In genomic region chr1:115669886-115670285, GRCh38 we compare ENCODE assay signal across 25 cellular contexts. TPM values are rescaled to one million over a fixed set of nuclear protein-coding genes. Genes with fewer than 3 reads are reported as not detected.
A peak's percentile ranks its signal among the peaks of the same experiment; 100 is the strongest.
DNase-seq lines count a peak whose midpoint lies in the region; ATAC-seq, FAIRE-seq and TF ChIP-seq lines count a peak whose summit lies in the region.
"Had no signal": no experiment of that assay in that cellular context is flagged by ENCODE, and none has a peak within 500 bp of the region (broad histone marks: within the 10 kb centered on the region; RNA-seq: fewer than 3 reads in every experiment).

No MANE protein-coding gene starts in this region.

- H3K4me3 Mint-ChIP-seq in activated CD8-positive, alpha-beta memory T cell treated with anti-CD3 and anti-CD28 coated beads, Interleukin-2, amount 10 ng/mL, durations not matched to agents 7 days and 5 days: no peak overlapping the region
- H3K4me3 Mint-ChIP-seq: activated T-cell treated with anti-CD3 and anti-CD28 coated beads, Interleukin-2, amount 50 U/mL, for 24 hours; T-helper 17 cell had no signal

- peak; percentile 13 for DNase-seq in LHCN-M2 (ENCODE audit: low read depth)
- no peak for DNase-seq in brain microvascular endothelial cell
- no peak for DNase-seq in GM12892 (ENCODE audit: insufficient read length)
- no peak for DNase-seq in activated CD8-positive, alpha-beta memory T cell treated with anti-CD3 and anti-CD28 coated beads, Interleukin-2, amount 10 ng/mL, durations not matched to agents 7 days and 5 days
- DNase-seq in ecto neural progenitor cell (ENCODE audit: low spot score): no peak
- DNase-seq in NCI-H226: no peak
- DNase-seq: activated CD8-positive, alpha-beta memory T cell treated with anti-CD3 and anti-CD28 coated beads for 24 hours; activated T-cell treated with anti-CD3 and anti-CD28 coated beads, Interleukin-2, amount 50 U/mL, for 24 hours; esophagus squamous epithelium; kidney; NCI-H1694; NCI-H2171 treated with DMSO at 0.1 percent for 48 hours; psoas muscle; stimulated activated CD4-positive, alpha-beta T cell treated with anti-CD3 and anti-CD28 coated beads, Interleukin-1b, Interleukin-23, amount 100 ng/mL, for 48 hours; substantia nigra; T-helper 17 cell; upper lobe of right lung had no signal

- no peak overlapping the region for H3K27ac ChIP-seq in BLaER1 treated with 17β-estradiol and CSF1 and Interleukin-3, amounts not matched to agents 10 nM and 100 nM
- H3K27ac ChIP-seq in brain microvascular endothelial cell (peak overlapping the region; percentile 79), muscle layer of colon (ENCODE audit: low read depth, low read length) (peak overlapping the region; percentile 42)
- H3K27ac ChIP-seq: adrenal gland, breast epithelium, psoas muscle, SK-N-MC, skin epidermis, upper lobe of right lung had no signal

- FAIRE-seq in GM12892 (lab: Jason Lieb, UNC): no peak
- FAIRE-seq: K562, kidney had no signal

- H3K27me3 Mint-ChIP-seq in activated CD8-positive, alpha-beta memory T cell treated with anti-CD3 and anti-CD28 coated beads, Interleukin-2, amount 10 ng/mL, durations not matched to agents 7 days and 5 days: no peaks in the 10 kb centered on the region
- H3K27me3 Mint-ChIP-seq: activated T-cell treated with anti-CD3 and anti-CD28 coated beads, Interleukin-2, amount 50 U/mL, for 24 hours; T-helper 17 cell had no signal

- H3K9me3 Mint-ChIP-seq in activated CD8-positive, alpha-beta memory T cell treated with anti-CD3 and anti-CD28 coated beads, Interleukin-2, amount 10 ng/mL, durations not matched to agents 7 days and 5 days (ENCODE audit: low read depth): no peaks in the 10 kb centered on the region
- H3K9me3 Mint-ChIP-seq: activated T-cell treated with anti-CD3 and anti-CD28 coated beads, Interleukin-2, amount 50 U/mL, for 24 hours had no signal

- peaks cover 0 to 27% (median 0%) of the 10 kb centered on the region in 11 experiments; a peak in 5 of 22 replicates for H4K20me1 ChIP-seq in BLaER1 treated with 17β-estradiol and CSF1 and Interleukin-3, amounts not matched to agents 10 nM and 100 nM

- no peak overlapping the region for H3K27ac Mint-ChIP-seq in activated CD8-positive, alpha-beta memory T cell treated with anti-CD3 and anti-CD28 coated beads, Interleukin-2, amount 10 ng/mL, durations not matched to agents 7 days and 5 days
- H3K27ac Mint-ChIP-seq: activated T-cell treated with anti-CD3 and anti-CD28 coated beads, Interleukin-2, amount 50 U/mL, for 24 hours; T-helper 17 cell had no signal

- peaks cover 9 to 64% (median 54%) of the 10 kb centered on the region in 10 experiments; a peak in 18 of 20 replicates for H3K4me1 ChIP-seq in BLaER1 treated with 17β-estradiol and CSF1 and Interleukin-3, amounts not matched to agents 10 nM and 100 nM
- peaks cover 76% of the 10 kb centered on the region for H3K4me1 ChIP-seq in muscle layer of colon (ENCODE audit: insufficient read depth, low read length)
- H3K4me1 ChIP-seq: upper lobe of right lung had no signal

- peaks cover 14% of the 10 kb centered on the region for H3K36me3 Mint-ChIP-seq in activated CD8-positive, alpha-beta memory T cell treated with anti-CD3 and anti-CD28 coated beads, Interleukin-2, amount 10 ng/mL, durations not matched to agents 7 days and 5 days

- no peak for TF ChIP-seq CTCF in brain microvascular endothelial cell (IDR thresholded peaks at IDR 0.05; ENCODE audit: low read depth, low read length, missing control alignments)

- H3K27me3 ChIP-seq in BLaER1 treated with 17β-estradiol and CSF1 and Interleukin-3, amounts not matched to agents 10 nM and 100 nM: no peaks in the 10 kb centered on the region
- H3K27me3 ChIP-seq in brain microvascular endothelial cell (replicated peaks): no peaks in the 10 kb centered on the region
- H3K27me3 ChIP-seq in muscle layer of colon (ENCODE audit: control insufficient read depth in 1 of 2, insufficient read depth in 2 of 2, low read length in 2 of 2): no peaks in the 10 kb centered on the region
- H3K27me3 ChIP-seq: adrenal gland, breast epithelium, colonic mucosa, esophagus squamous epithelium, upper lobe of right lung had no signal

- CTCF ChIA-PET in activated CD8-positive, alpha-beta memory T cell treated with anti-CD3 and anti-CD28 coated beads, Interleukin-2, amount 10 ng/mL, durations not matched to agents 7 days and 5 days (lab: Charles Lee): interaction anchor here (0.9 kb wide), 1 partner anchor 37 kb away, joined by 4 read pairs; no protein-coding TSS in a partner anchor

- H3K4me1 Mint-ChIP-seq in activated CD8-positive, alpha-beta memory T cell treated with anti-CD3 and anti-CD28 coated beads, Interleukin-2, amount 10 ng/mL, durations not matched to agents 7 days and 5 days: peaks cover 8% of the 10 kb centered on the region

- no peak for ATAC-seq in activated CD8-positive, alpha-beta memory T cell treated with anti-CD3 and anti-CD28 coated beads, Interleukin-2, amount 10 ng/mL, durations not matched to agents 7 days and 5 days
- ATAC-seq: psoas muscle, T-helper 17 cell, upper lobe of right lung had no signal

- H3K9ac ChIP-seq in BLaER1 treated with 17β-estradiol and CSF1 and Interleukin-3, amounts not matched to agents 10 nM and 100 nM: no peak overlapping the region
- no peak overlapping the region for H3K9ac ChIP-seq in muscle layer of colon (ENCODE audit: low read length)

- H3K4me3 ChIP-seq in BLaER1 treated with 17β-estradiol and CSF1 and Interleukin-3, amounts not matched to agents 10 nM and 100 nM: no peak overlapping the region
- H3K4me3 ChIP-seq in brain microvascular endothelial cell (ENCODE audit: low read depth, low read length) (no peak overlapping the region), muscle layer of colon (ENCODE audit: low read depth in 1 of 2, low read length in 2 of 2) (no peak overlapping the region)
- H3K4me3 ChIP-seq: adrenal gland, breast epithelium, colonic mucosa, esophagus squamous epithelium, K562, psoas muscle, SK-N-MC, skin epidermis, upper lobe of right lung had no signal

- in situ Hi-C loops in brain microvascular endothelial cell (cut with HindIII; ENCODE audit: low pct_ligation_motif_present, low sequenced_read_pairs): no loop called here

- TF ChIP-seq POLR2A in GM12892 (IDR thresholded peaks at IDR 0.05; ENCODE audit: low read depth, low read length): no peak

- H3K36me3 ChIP-seq in BLaER1 treated with 17β-estradiol and CSF1 and Interleukin-3, amounts not matched to agents 10 nM and 100 nM: peaks cover 11 to 44% (median 33%) of the 10 kb centered on the region in 11 experiments
- H3K36me3 ChIP-seq in brain microvascular endothelial cell (replicated peaks) (peaks cover 10% of the 10 kb centered on the region), muscle layer of colon (ENCODE audit: insufficient read depth, low read length) (peaks cover 9% of the 10 kb centered on the region)
- H3K36me3 ChIP-seq: adrenal gland, breast epithelium, colonic mucosa had no signal

- peak overlapping the region in 9 of 11 experiments; percentile 50 to 78 (median 66); a peak in 17 of 22 replicates for H3K4me2 ChIP-seq in BLaER1 treated with 17β-estradiol and CSF1 and Interleukin-3, amounts not matched to agents 10 nM and 100 nM

- peaks cover 0 to 17% (median 0%) of the 10 kb centered on the region in 11 experiments; a peak in 8 of 22 replicates for H3K9me3 ChIP-seq in BLaER1 treated with 17β-estradiol and CSF1 and Interleukin-3, amounts not matched to agents 10 nM and 100 nM (replicated peaks in 1 of 11)
- H3K9me3 ChIP-seq in muscle layer of colon (ENCODE audit: low read length): no peaks in the 10 kb centered on the region
- H3K9me3 ChIP-seq: adrenal gland, breast epithelium, colonic mucosa, esophagus squamous epithelium, psoas muscle, upper lobe of right lung had no signal

RNA-seq across cellular contexts. Expression of gene VANGL1, which starts 28.1 kb away (rescaled TPM):
- total RNA-seq in LHCN-M2 (2014; rRNA removed): 19.0 and 27.1 TPM in 2 replicates
- polyA plus RNA-seq in LHCN-M2 (2012): 12.2 TPM
- polyA plus RNA-seq in GM12892 (2012; ENCODE audit: missing spikeins): 2.0 TPM
- total RNA-seq in activated CD8-positive, alpha-beta memory T cell treated with anti-CD3 and anti-CD28 coated beads, Interleukin-2, amount 10 ng/mL, durations not matched to agents 7 days and 5 days: 10 to 100 TPM; 11.8 TPM

Comparison
In these comparisons a context has a peak if more than half of its experiments do, and no peak if none do; other contexts are left out.
1. H3K27ac ChIP-seq: peak in brain microvascular endothelial cell (single experiment) and muscle layer of colon (single experiment); none in BLaER1 treated with 17β-estradiol and CSF1 and Interleukin-3, amounts not matched to agents 10 nM and 100 nM (0 of 11).